Comparison of ENCODE assay signal across 1 cellular context in genomic region chr2:72925328-72925943, GRCh38.
TF ChIP-seq lines count a peak whose summit lies in the region.

No MANE protein-coding gene starts in this region.

TF ChIP-seq in endothelial cell of umbilical vein, 7 proteins besides CTCF, POLR2A, EP300 and RAD21:
- TF ChIP-seq EZH2 (IDR thresholded peaks at IDR 0.05; ENCODE audit: borderline replicate concordance, low read depth, low read length, severe bottlenecking) (peak; percentile 68), GATA2 (IDR thresholded peaks at IDR 0.05; ENCODE audit: insufficient read depth, insufficient read length, low read depth, low read length) (no peak), MYC (IDR thresholded peaks at IDR 0.05; ENCODE audit: low read depth, low read length) (no peak)
TF ChIP-seq in endothelial cell of umbilical vein: peak in this region for 1.
